1 cellular context compared by ENCODE assay signal in the genomic region with DNA sequence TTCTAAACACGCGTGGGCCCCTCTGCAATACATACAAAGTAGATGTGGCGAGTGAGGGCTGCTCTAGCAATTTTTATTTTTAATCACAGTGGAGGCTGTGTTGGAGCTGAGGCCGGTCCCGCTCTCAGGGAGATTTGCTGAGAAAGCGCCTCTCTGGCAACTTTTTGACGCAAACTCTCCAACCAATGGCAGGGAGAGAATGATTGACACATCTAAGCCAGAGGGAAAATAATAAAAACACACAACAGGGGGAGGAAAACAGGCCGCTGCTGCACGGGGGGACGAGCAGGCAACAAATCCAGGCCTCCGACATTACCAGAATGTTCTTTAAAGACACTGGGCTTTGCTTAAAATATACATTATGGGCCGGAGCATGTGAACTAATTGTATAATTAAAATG.
A peak's percentile ranks its signal among the peaks of the same experiment; 100 is the strongest.
TF ChIP-seq lines count a peak whose summit lies in the region.

A gene (minus strand): TSS at position 139 of the 400 bp plus-strand sequence. CDS start 5,023 bp downstream, outside the sequence.

TF ChIP-seq in K562, 482 proteins besides CTCF, POLR2A, EP300 and RAD21:
- TF ChIP-seq CBX2 (IDR thresholded peaks at IDR 0.05; ENCODE audit: insufficient read depth, low read length, poor library complexity, severe bottlenecking), result peak; percentile 47
- TF ChIP-seq, protein P1, sequence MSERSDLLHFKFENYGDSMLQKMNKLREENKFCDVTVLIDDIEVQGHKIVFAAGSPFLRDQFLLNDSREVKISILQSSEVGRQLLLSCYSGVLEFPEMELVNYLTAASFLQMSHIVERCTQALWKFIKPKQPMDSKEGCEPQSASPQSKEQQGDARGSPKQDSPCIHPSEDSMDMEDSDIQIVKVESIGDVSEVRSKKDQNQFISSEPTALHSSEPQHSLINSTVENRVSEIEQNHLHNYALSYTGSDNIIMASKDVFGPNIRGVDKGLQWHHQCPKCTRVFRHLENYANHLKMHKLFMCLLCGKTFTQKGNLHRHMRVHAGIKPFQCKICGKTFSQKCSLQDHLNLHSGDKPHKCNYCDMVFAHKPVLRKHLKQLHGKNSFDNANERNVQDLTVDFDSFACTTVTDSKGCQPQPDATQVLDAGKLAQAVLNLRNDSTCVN (CRISPR knock-in tag; IDR thresholded peaks at IDR 0.05), result no peak
